In genomic region chr12:46402861-46403731, GRCh38 we compare ENCODE assay signal across 13 cellular contexts. TPM values are rescaled to one million over a fixed set of nuclear protein-coding genes. Genes with fewer than 3 reads are reported as not detected.
DNase-seq lines count a peak whose midpoint lies in the region; ATAC-seq and TF ChIP-seq lines count a peak whose summit lies in the region.
"Had no signal": no experiment of that assay in that cellular context is flagged by ENCODE, and none has a peak within 500 bp of the region (broad histone marks: within the 10 kb centered on the region; RNA-seq: fewer than 3 reads in every experiment).

No MANE protein-coding gene starts in this region.

- intact Hi-C loops in activated T-helper 1 cell treated with anti-CD3 and anti-CD28 coated beads, Interleukin-12 subunit alpha, Interleukin-12 subunit beta, Interleukin-2, Interleukin-4 antibody, amounts not matched to agents 30 ng/mL and 10 ng/mL and 1 ng/mL, durations not matched to agents 14 hours and 24 hours and 36 hours (cut with micrococcal nuclease) = no loop called here

- peaks cover 16% of the 10 kb centered on the region for H3K9me3 Mint-ChIP-seq in HFFc6
- H3K9me3 Mint-ChIP-seq in activated T-helper 1 cell treated with anti-CD3 and anti-CD28 coated beads, Interleukin-12 subunit alpha, Interleukin-12 subunit beta, Interleukin-2, Interleukin-4 antibody, amounts not matched to agents 30 ng/mL and 10 ng/mL and 1 ng/mL, durations not matched to agents 14 hours and 24 hours and 36 hours = peaks cover 12% of the 10 kb centered on the region
- peaks cover 3% of the 10 kb centered on the region for H3K9me3 Mint-ChIP-seq in stimulated activated memory B cell treated with anti-CD40 and anti-IgM and Interleukin-4, amounts not matched to agents 10 μg/mL and 1 μg/mL and 100 μg/mL, for 72 hours
- no peaks in the 10 kb centered on the region for H3K9me3 Mint-ChIP-seq in activated T-helper 17 cell treated with anti-CD3 and anti-CD28 coated beads, Interleukin-2, amount 50 U/mL, for 72 hours

- ATAC-seq in foreskin keratinocyte = no peak
- ATAC-seq in stimulated activated memory B cell treated with anti-CD40 and anti-IgM and Interleukin-4, amounts not matched to agents 10 μg/mL and 1 μg/mL and 100 μg/mL, for 72 hours = no peak
- no peak for ATAC-seq in activated T-helper 17 cell treated with anti-CD3 and anti-CD28 coated beads, Interleukin-2, amount 50 U/mL, for 72 hours (replicated peaks)
- ATAC-seq: natural killer cell treated with Interleukin-12 subunit alpha and Interleukin-12 subunit beta and Interleukin-15 and Interleukin-18, amount 100 ng/mL, for 72 hours had no signal

- H3K36me3 Mint-ChIP-seq in HFFc6 (ENCODE audit: low read depth) = peaks cover 42% of the 10 kb centered on the region
- peaks cover 11% of the 10 kb centered on the region for H3K36me3 Mint-ChIP-seq in activated T-helper 1 cell treated with anti-CD3 and anti-CD28 coated beads, Interleukin-12 subunit alpha, Interleukin-12 subunit beta, Interleukin-2, Interleukin-4 antibody, amounts not matched to agents 30 ng/mL and 10 ng/mL and 1 ng/mL, durations not matched to agents 14 hours and 24 hours and 36 hours (ENCODE audit: low read depth)
- peaks cover 16% of the 10 kb centered on the region for H3K36me3 Mint-ChIP-seq in stimulated activated memory B cell treated with anti-CD40 and anti-IgM and Interleukin-4, amounts not matched to agents 10 μg/mL and 1 μg/mL and 100 μg/mL, for 72 hours
- H3K36me3 Mint-ChIP-seq in activated T-helper 17 cell treated with anti-CD3 and anti-CD28 coated beads, Interleukin-2, amount 50 U/mL, for 72 hours (ENCODE audit: low read depth) = no peaks in the 10 kb centered on the region

- TF ChIP-seq CTCF in HFFc6 (IDR thresholded peaks at IDR 0.05) = no peak
- TF ChIP-seq CTCF in foreskin keratinocyte (conservative IDR thresholded peaks at IDR 0.05) = no peak

- peaks cover 24% of the 10 kb centered on the region for H3K4me1 ChIP-seq in foreskin keratinocyte

- H3K4me3 Mint-ChIP-seq in HFFc6 = peak overlapping the region; percentile 61
- no peak overlapping the region for H3K4me3 Mint-ChIP-seq in activated T-helper 1 cell treated with anti-CD3 and anti-CD28 coated beads, Interleukin-12 subunit alpha, Interleukin-12 subunit beta, Interleukin-2, Interleukin-4 antibody, amounts not matched to agents 30 ng/mL and 10 ng/mL and 1 ng/mL, durations not matched to agents 14 hours and 24 hours and 36 hours
- no peak overlapping the region for H3K4me3 Mint-ChIP-seq in stimulated activated memory B cell treated with anti-CD40 and anti-IgM and Interleukin-4, amounts not matched to agents 10 μg/mL and 1 μg/mL and 100 μg/mL, for 72 hours
- H3K4me3 Mint-ChIP-seq in activated T-helper 17 cell treated with anti-CD3 and anti-CD28 coated beads, Interleukin-2, amount 50 U/mL, for 72 hours = no peak overlapping the region
- H3K4me3 Mint-ChIP-seq: natural killer cell treated with Interleukin-12 subunit alpha and Interleukin-12 subunit beta and Interleukin-15 and Interleukin-18, amount 100 ng/mL, for 72 hours had no signal

- no peaks in the 10 kb centered on the region for H3K27me3 ChIP-seq in foreskin keratinocyte

- H3K27ac ChIP-seq in foreskin keratinocyte = peak overlapping the region; percentile 5
- H3K27ac ChIP-seq: KMS-11 had no signal

- peak overlapping the region; percentile 79 for H3K27ac Mint-ChIP-seq in HFFc6
- peak overlapping the region; percentile 1 for H3K27ac Mint-ChIP-seq in activated T-helper 1 cell treated with anti-CD3 and anti-CD28 coated beads, Interleukin-12 subunit alpha, Interleukin-12 subunit beta, Interleukin-2, Interleukin-4 antibody, amounts not matched to agents 30 ng/mL and 10 ng/mL and 1 ng/mL, durations not matched to agents 14 hours and 24 hours and 36 hours
- H3K27ac Mint-ChIP-seq in stimulated activated memory B cell treated with anti-CD40 and anti-IgM and Interleukin-4, amounts not matched to agents 10 μg/mL and 1 μg/mL and 100 μg/mL, for 72 hours = peak overlapping the region; percentile 18
- H3K27ac Mint-ChIP-seq in activated T-helper 17 cell treated with anti-CD3 and anti-CD28 coated beads, Interleukin-2, amount 50 U/mL, for 72 hours = no peak overlapping the region

- DNase-seq in HFFc6 (no peak), foreskin keratinocyte (peak in 1 of 2 donors; percentile 44), HK-2 (ENCODE audit: unreplicated experiment) (no peak), HUDEP-2 (lab: John Stamatoyannopoulos, UW; ENCODE audit: unreplicated experiment in 76 of 76) (no peak)
- DNase-seq in activated T-helper 1 cell treated with anti-CD3 and anti-CD28 coated beads, Interleukin-12 subunit alpha, Interleukin-12 subunit beta, Interleukin-2, Interleukin-4 antibody, amounts not matched to agents 30 ng/mL and 10 ng/mL and 1 ng/mL, durations not matched to agents 14 hours and 24 hours and 36 hours (ENCODE audit: low spot score) = no peak
- DNase-seq: activated CD8-positive, alpha-beta memory T cell treated with anti-CD3 and anti-CD28 coated beads, Interleukin-2, amount 50 U/mL, for 4 hours; head of caudate nucleus; stimulated activated CD4-positive, alpha-beta T cell treated with anti-CD3 and anti-CD28 coated beads, Interleukin-4, amount 100 ng/mL, for 4 hours; SW 1271 had no signal

- H3K27me3 Mint-ChIP-seq in HFFc6 (ENCODE audit: insufficient read depth) = peaks cover 2% of the 10 kb centered on the region
- no peaks in the 10 kb centered on the region for H3K27me3 Mint-ChIP-seq in activated T-helper 1 cell treated with anti-CD3 and anti-CD28 coated beads, Interleukin-12 subunit alpha, Interleukin-12 subunit beta, Interleukin-2, Interleukin-4 antibody, amounts not matched to agents 30 ng/mL and 10 ng/mL and 1 ng/mL, durations not matched to agents 14 hours and 24 hours and 36 hours (ENCODE audit: insufficient read depth)
- H3K27me3 Mint-ChIP-seq in stimulated activated memory B cell treated with anti-CD40 and anti-IgM and Interleukin-4, amounts not matched to agents 10 μg/mL and 1 μg/mL and 100 μg/mL, for 72 hours = no peaks in the 10 kb centered on the region
- no peaks in the 10 kb centered on the region for H3K27me3 Mint-ChIP-seq in activated T-helper 17 cell treated with anti-CD3 and anti-CD28 coated beads, Interleukin-2, amount 50 U/mL, for 72 hours
- H3K27me3 Mint-ChIP-seq: natural killer cell treated with Interleukin-12 subunit alpha and Interleukin-12 subunit beta and Interleukin-15 and Interleukin-18, amount 100 ng/mL, for 72 hours had no signal

- peaks cover 87% of the 10 kb centered on the region for H3K4me1 Mint-ChIP-seq in HFFc6 (ENCODE audit: low read depth)
- peaks cover 87% of the 10 kb centered on the region for H3K4me1 Mint-ChIP-seq in activated T-helper 1 cell treated with anti-CD3 and anti-CD28 coated beads, Interleukin-12 subunit alpha, Interleukin-12 subunit beta, Interleukin-2, Interleukin-4 antibody, amounts not matched to agents 30 ng/mL and 10 ng/mL and 1 ng/mL, durations not matched to agents 14 hours and 24 hours and 36 hours (ENCODE audit: low read depth)
- H3K4me1 Mint-ChIP-seq in stimulated activated memory B cell treated with anti-CD40 and anti-IgM and Interleukin-4, amounts not matched to agents 10 μg/mL and 1 μg/mL and 100 μg/mL, for 72 hours = peaks cover 38% of the 10 kb centered on the region
- peaks cover 27% of the 10 kb centered on the region for H3K4me1 Mint-ChIP-seq in activated T-helper 17 cell treated with anti-CD3 and anti-CD28 coated beads, Interleukin-2, amount 50 U/mL, for 72 hours

RNA-seq across cellular contexts. Expression of gene SLC38A2, which starts 30.5 kb away (rescaled TPM):
- total RNA-seq in HFFc6 (2021; fragmentation: NEBNext Ultra II Directional; extraction: Animal tissue kit (Norgen Biotek cat#: 25700)) = 1,000 to 10,000 TPM in 2 of 6 experiments, 100 to 1,000 TPM in 4; 787 to 1,148 (median 975) TPM
- total RNA-seq in activated T-helper 1 cell treated with anti-CD3 and anti-CD28 coated beads, Interleukin-12 subunit alpha, Interleukin-12 subunit beta, Interleukin-2, Interleukin-4 antibody, amounts not matched to agents 30 ng/mL and 10 ng/mL and 1 ng/mL, durations not matched to agents 14 hours and 24 hours and 36 hours = 157 and 161 TPM in 2 replicates
- total RNA-seq in foreskin keratinocyte = 385 and 423 TPM in 2 replicates
- 74.9 and 102 TPM in 2 replicates for polyA plus RNA-seq in foreskin keratinocyte
- 100 to 1,000 TPM; 203 to 206 TPM for total RNA-seq in activated T-helper 17 cell treated with anti-CD3 and anti-CD28 coated beads, Interleukin-2, amount 50 U/mL, for 72 hours
